Comparison of ENCODE assay signal across 16 cellular contexts in genomic region chr5:57718155-57718554, GRCh38.
A peak's percentile ranks its signal among the peaks of the same experiment; 100 is the strongest.
DNase-seq lines count a peak whose midpoint lies in the region; ATAC-seq and TF ChIP-seq lines count a peak whose summit lies in the region.
"Had no signal": no experiment of that assay in that cellular context is flagged by ENCODE, and none has a peak within 500 bp of the region (broad histone marks: within the 10 kb centered on the region; RNA-seq: fewer than 3 reads in every experiment).

No MANE protein-coding gene starts in this region.

- H3K27me3 ChIP-seq in spleen (replicated peaks in 1 of 7), result no peaks in the 10 kb centered on the region

- peak; percentile 27 for DNase-seq in ACHN
- peak; percentile 76 for DNase-seq in HCEC 1CT
- peak; percentile 57 for DNase-seq in amniotic epithelial cell (ENCODE audit: low read depth)
- DNase-seq in glomerular visceral epithelial cell (ENCODE audit: extremely low spot score), result peak; percentile 59
- no peak for DNase-seq in spleen
- DNase-seq: activated CD8-positive, alpha-beta T cell treated with anti-CD3 and anti-CD28 coated beads for 36 hours; activated naive CD8-positive, alpha-beta T cell treated with anti-CD3 and anti-CD28 coated beads for 36 hours; CD8-positive, alpha-beta memory T cell; natural killer cell; NCI-H1930; NCI-H526 treated with DMSO at 0.1 percent for 48 hours; posterior cingulate gyrus had no signal

- ATAC-seq in HG03342 (IDR thresholded peaks at IDR 0.05; ENCODE audit: unreplicated experiment) (no peak), GM19324 (IDR thresholded peaks at IDR 0.05; ENCODE audit: low FRiP score, unreplicated experiment) (no peak)
- ATAC-seq in stimulated activated memory B cell treated with anti-CD40 and anti-IgM and Interleukin-4, amounts not matched to agents 10 μg/mL and 1 μg/mL and 100 μg/mL, for 72 hours, result no peak
- ATAC-seq: activated CD8-positive, alpha-beta T cell treated with anti-CD3 and anti-CD28 coated beads for 36 hours; natural killer cell had no signal

- intact Hi-C loops in spleen (cut with DNase I; ENCODE audit: low total_unique reads), result no loop called here

- in situ Hi-C loops in ACHN (cut with HindIII; ENCODE audit: low pct_ligation_motif_present, low pct_unique_long_range_greater_than_20kb, low sequenced_read_pairs), result no loop called here

- H3K36me3 ChIP-seq in spleen, result no peaks in the 10 kb centered on the region

- no peak overlapping the region for H3K4me3 ChIP-seq in spleen

- 32 to 50% (median 35%) methylated on average over 2 of the region's 2 CpGs for WGBS in spleen, 5 donors

- H3K4me1 ChIP-seq in spleen, result no peaks in the 10 kb centered on the region

- H3K4me1 Mint-ChIP-seq in stimulated activated memory B cell treated with anti-CD40 and anti-IgM and Interleukin-4, amounts not matched to agents 10 μg/mL and 1 μg/mL and 100 μg/mL, for 72 hours, result no peaks in the 10 kb centered on the region
- H3K4me1 Mint-ChIP-seq: activated naive CD8-positive, alpha-beta T cell treated with anti-CD3 and anti-CD28 coated beads for 36 hours; CD8-positive, alpha-beta memory T cell; natural killer cell had no signal

- no peak overlapping the region for H3K4me3 Mint-ChIP-seq in stimulated activated memory B cell treated with anti-CD40 and anti-IgM and Interleukin-4, amounts not matched to agents 10 μg/mL and 1 μg/mL and 100 μg/mL, for 72 hours
- H3K4me3 Mint-ChIP-seq: activated CD8-positive, alpha-beta T cell treated with anti-CD3 and anti-CD28 coated beads for 36 hours; activated naive CD8-positive, alpha-beta T cell treated with anti-CD3 and anti-CD28 coated beads for 36 hours; CD8-positive, alpha-beta memory T cell; natural killer cell; type B pancreatic cell had no signal

- no peaks in the 10 kb centered on the region for H3K36me3 Mint-ChIP-seq in stimulated activated memory B cell treated with anti-CD40 and anti-IgM and Interleukin-4, amounts not matched to agents 10 μg/mL and 1 μg/mL and 100 μg/mL, for 72 hours
- H3K36me3 Mint-ChIP-seq: activated naive CD8-positive, alpha-beta T cell treated with anti-CD3 and anti-CD28 coated beads for 36 hours; CD8-positive, alpha-beta memory T cell; natural killer cell; type B pancreatic cell had no signal

- H3K27ac ChIP-seq in spleen, result no peak overlapping the region

- H3K9me3 ChIP-seq in spleen, result peaks cover 0 to 6% (median 0%) of the 10 kb centered on the region in 8 donors

- no peak for TF ChIP-seq POLR2A in spleen (IDR thresholded peaks at IDR 0.05)

- no peak for TF ChIP-seq CTCF in spleen (IDR thresholded peaks at IDR 0.05 in 8 of 11, conservative IDR thresholded peaks at IDR 0.05 in 3 of 11)

- no peak overlapping the region for H3K27ac Mint-ChIP-seq in stimulated activated memory B cell treated with anti-CD40 and anti-IgM and Interleukin-4, amounts not matched to agents 10 μg/mL and 1 μg/mL and 100 μg/mL, for 72 hours
- H3K27ac Mint-ChIP-seq: activated CD8-positive, alpha-beta T cell treated with anti-CD3 and anti-CD28 coated beads for 36 hours; activated naive CD8-positive, alpha-beta T cell treated with anti-CD3 and anti-CD28 coated beads for 36 hours; CD8-positive, alpha-beta memory T cell; natural killer cell; type B pancreatic cell had no signal

- H3K27me3 Mint-ChIP-seq in stimulated activated memory B cell treated with anti-CD40 and anti-IgM and Interleukin-4, amounts not matched to agents 10 μg/mL and 1 μg/mL and 100 μg/mL, for 72 hours, result peaks cover 12% of the 10 kb centered on the region
- H3K27me3 Mint-ChIP-seq: type B pancreatic cell had no signal

- peaks cover 9% of the 10 kb centered on the region for H3K9me3 Mint-ChIP-seq in stimulated activated memory B cell treated with anti-CD40 and anti-IgM and Interleukin-4, amounts not matched to agents 10 μg/mL and 1 μg/mL and 100 μg/mL, for 72 hours
- H3K9me3 Mint-ChIP-seq: activated CD8-positive, alpha-beta T cell treated with anti-CD3 and anti-CD28 coated beads for 36 hours; activated naive CD8-positive, alpha-beta T cell treated with anti-CD3 and anti-CD28 coated beads for 36 hours; type B pancreatic cell had no signal
